In the genomic region with DNA sequence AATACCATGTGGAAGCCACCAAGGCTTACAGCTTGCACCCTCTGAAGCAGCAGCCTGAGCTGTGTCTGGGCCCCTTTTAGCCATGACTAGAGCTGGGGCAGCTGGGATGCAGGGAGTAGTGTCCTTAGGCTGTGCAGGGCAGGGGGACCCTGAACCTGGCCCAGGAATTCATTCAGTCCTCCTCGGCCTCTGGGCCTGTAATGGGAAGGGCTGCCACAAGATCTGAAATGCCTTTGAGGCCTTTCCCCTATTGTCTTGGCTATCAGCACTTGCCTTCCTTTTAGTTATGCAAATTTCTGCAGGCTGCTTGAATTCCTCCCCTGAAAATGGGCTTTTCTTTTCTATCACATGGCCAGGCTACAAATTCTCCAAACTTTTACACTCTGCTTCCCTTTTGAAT, we compare ENCODE assay signal across 19 cellular contexts. TPM values are rescaled to one million over a fixed set of nuclear protein-coding genes. Genes with fewer than 3 reads are reported as not detected.
"Had no signal": no experiment of that assay in that cellular context is flagged by ENCODE, and none has a peak within 500 bp of the region (broad histone marks: within the 10 kb centered on the region; RNA-seq: fewer than 3 reads in every experiment).

No MANE protein-coding gene starts in this region.

- H3K27ac ChIP-seq: coronary artery, foreskin keratinocyte, right atrium auricular region, sigmoid colon, stomach had no signal

- H3K36me3 Mint-ChIP-seq: type B pancreatic cell had no signal

- H3K27me3 Mint-ChIP-seq: naive thymus-derived CD8-positive, alpha-beta T cell had no signal

- ATAC-seq: foreskin keratinocyte; naive thymus-derived CD8-positive, alpha-beta T cell had no signal

- H3K9me3 Mint-ChIP-seq: type B pancreatic cell had no signal

- H3K27ac Mint-ChIP-seq: endodermal cell; naive thymus-derived CD8-positive, alpha-beta T cell; type B pancreatic cell had no signal

- H3K4me3 Mint-ChIP-seq: endodermal cell; naive thymus-derived CD8-positive, alpha-beta T cell; type B pancreatic cell had no signal

- H3K36me3 ChIP-seq: right atrium auricular region, sigmoid colon, stomach had no signal

- H3K9me3 ChIP-seq: right atrium auricular region, sigmoid colon, stomach had no signal

- H3K4me1 ChIP-seq: sigmoid colon had no signal

- DNase-seq: effector CD4-positive, alpha-beta T cell; endodermal cell; erythroblast; foreskin keratinocyte; naive thymus-derived CD8-positive, alpha-beta T cell; posterior cingulate gyrus; sigmoid colon; stimulated activated naive CD4-positive, alpha-beta T cell; stomach; substantia nigra had no signal

- H3K27me3 ChIP-seq: foreskin keratinocyte, right atrium auricular region, sigmoid colon, stomach had no signal

- H3K4me3 ChIP-seq: coronary artery, right atrium auricular region, sigmoid colon, skin epidermis, stomach had no signal

RNA-seq across cellular contexts. Expression of gene GPR150, which starts 9.0 kb away (rescaled TPM):
- total RNA-seq: foreskin keratinocyte, right atrium auricular region had no signal
- polyA plus RNA-seq: neural cell had no signal

RNA-seq across cellular contexts. Expression of gene RFESD, which starts 17.6 kb away (rescaled TPM):
- polyA plus RNA-seq: neural cell had no signal

RNA-seq across cellular contexts. Expression of gene SPATA9, which starts 53.9 kb away (rescaled TPM):
- total RNA-seq: endothelial cell of umbilical vein; foreskin keratinocyte; kidney epithelial cell; lung microvascular endothelial cell; mononuclear cell; naive thymus-derived CD8-positive, alpha-beta T cell had no signal
- polyA plus RNA-seq: foreskin keratinocyte had no signal
